26 cellular contexts compared by ENCODE assay signal in genomic region chr6:1516742-1517520, GRCh38.
DNase-seq lines count a peak whose midpoint lies in the region; ATAC-seq and TF ChIP-seq lines count a peak whose summit lies in the region.
"Had no signal": no experiment of that assay in that cellular context is flagged by ENCODE, and none has a peak within 500 bp of the region (broad histone marks: within the 10 kb centered on the region; RNA-seq: fewer than 3 reads in every experiment).

No MANE protein-coding gene starts in this region.

- H3K4me2 ChIP-seq in Loucy (ENCODE audit: low read depth, low read length, poor library complexity, severe bottlenecking) = peak overlapping the region; percentile 59
- H3K4me2 ChIP-seq in osteoblast (ENCODE audit: insufficient read depth, low read length) = no peak overlapping the region

- no peaks in the 10 kb centered on the region for H4K20me1 ChIP-seq in Loucy (ENCODE audit: insufficient read depth, low read length, poor library complexity, severe bottlenecking)
- no peaks in the 10 kb centered on the region for H4K20me1 ChIP-seq in osteoblast (ENCODE audit: insufficient read depth, low read length)

- ATAC-seq in HG03565 (IDR thresholded peaks at IDR 0.05; ENCODE audit: unreplicated experiment) = no peak
- ATAC-seq: Panc1, T-helper 17 cell had no signal

- H3K27me3 ChIP-seq in Loucy (ENCODE audit: insufficient read depth, low read length, poor library complexity, severe bottlenecking) (no peaks in the 10 kb centered on the region), osteoblast (ENCODE audit: insufficient read depth, low read length) (peaks cover 31% of the 10 kb centered on the region)

- TF ChIP-seq CTCF in Loucy (conservative IDR thresholded peaks at IDR 0.05; ENCODE audit: low read length) = no peak
- TF ChIP-seq CTCF in osteoblast (IDR thresholded peaks at IDR 0.05; ENCODE audit: extremely low read depth, low read depth, low read length) = no peak

- peak overlapping the region; percentile 39 for H3K4me3 ChIP-seq in Loucy (ENCODE audit: low read length, poor library complexity, severe bottlenecking)
- no peak overlapping the region for H3K4me3 ChIP-seq in osteoblast (ENCODE audit: insufficient read depth, low read length)
- H3K4me3 ChIP-seq: GM23248 had no signal

- H2AFZ ChIP-seq in Loucy (ENCODE audit: low read length) = peak overlapping the region; percentile 27; the same call in 1 of the 2 replicates
- H2AFZ ChIP-seq in osteoblast (ENCODE audit: low read length) = no peak overlapping the region
- H2AFZ ChIP-seq: GM23248 had no signal

- DNase-seq in GF-D8 (lab: John Stamatoyannopoulos, UW) (peak; percentile 62), SK-N-DZ (ENCODE audit: low spot score) (peak; percentile 34), osteoblast (ENCODE audit: insufficient read length, low spot score, missing footprints) (peak; percentile 80), cerebellar nuclear complex (lab: John Stamatoyannopoulos, UW) (no peak), NCI-H2081 treated with DMSO at 0.1 percent for 48 hours (lab: John Stamatoyannopoulos, UW) (no peak)
- DNase-seq: CD8-positive, alpha-beta memory T cell; DMS 273 treated with DMSO at 0.1 percent for 48 hours; DMS79; EL; GM23248; H7; KG1; MM.1S; NCI-H1092 treated with DMSO at 0.1 percent for 48 hours; NCI-H1436; NCI-H187 treated with DMSO at 0.1 percent for 48 hours; NCI-H2107; NCI-H446; NCI-H524 treated with DMSO at 0.1 percent for 48 hours; NCI-H82; SHP77; T-helper 17 cell had no signal

- H3K9ac ChIP-seq in Loucy (ENCODE audit: low read depth, low read length, poor library complexity, severe bottlenecking) = peak overlapping the region; percentile 39
- H3K9ac ChIP-seq: GM23248 had no signal

- H3K36me3 ChIP-seq in Loucy (ENCODE audit: insufficient read depth, low read length) (no peaks in the 10 kb centered on the region), osteoblast (ENCODE audit: insufficient read depth, low read length) (no peaks in the 10 kb centered on the region)

- H3K9me3 ChIP-seq in Loucy (ENCODE audit: insufficient read depth, low read depth, low read length) (no peaks in the 10 kb centered on the region), osteoblast (ENCODE audit: low read depth, low read length) (no peaks in the 10 kb centered on the region)

- H3K4me1 ChIP-seq in Loucy (ENCODE audit: insufficient read depth, low read length, poor library complexity, severe bottlenecking) = peaks cover 46% of the 10 kb centered on the region
- H3K4me1 ChIP-seq in osteoblast (ENCODE audit: insufficient read depth, low read length) = no peaks in the 10 kb centered on the region

- no peaks in the 10 kb centered on the region for H3K9me2 ChIP-seq in Loucy (replicated peaks; ENCODE audit: low read depth, low read length)

- H3K79me2 ChIP-seq in Loucy (ENCODE audit: insufficient read depth, low read length) (no peaks in the 10 kb centered on the region), osteoblast (ENCODE audit: insufficient read depth, low read length) (no peaks in the 10 kb centered on the region)

- no peak overlapping the region for H3K27ac ChIP-seq in osteoblast (ENCODE audit: low read depth, low read length)
- H3K27ac ChIP-seq: GM23248, RWPE1 had no signal

- H3F3A ChIP-seq in Loucy (ENCODE audit: low read depth) = no peaks in the 10 kb centered on the region

Comparison
In these comparisons a context has a peak if more than half of its experiments do, and no peak if none do; other contexts are left out.
1. DNase-seq: peak in GF-D8 (single experiment), SK-N-DZ (single experiment) and osteoblast (single experiment); none in cerebellar nuclear complex (0 of 2) and NCI-H2081 treated with DMSO at 0.1 percent for 48 hours (single experiment).